In genomic region chr1:38207275-38207674, GRCh38 we compare ENCODE assay signal across 1 cellular context.
TF ChIP-seq lines count a peak whose summit lies in the region.

No MANE protein-coding gene starts in this region.

TF ChIP-seq in HEK293, 187 proteins besides CTCF, POLR2A, EP300 and RAD21 (continued from another document):
- TF ChIP-seq PRDM10 (tag by site-specific recombination; IDR thresholded peaks at IDR 0.05) (no peak), ZNF747 (tag by site-specific recombination; IDR thresholded peaks at IDR 0.05) (no peak), ZNF654 (tag by site-specific recombination; IDR thresholded peaks at IDR 0.05; ENCODE audit: low read depth) (no peak)
